In the genomic region with DNA sequence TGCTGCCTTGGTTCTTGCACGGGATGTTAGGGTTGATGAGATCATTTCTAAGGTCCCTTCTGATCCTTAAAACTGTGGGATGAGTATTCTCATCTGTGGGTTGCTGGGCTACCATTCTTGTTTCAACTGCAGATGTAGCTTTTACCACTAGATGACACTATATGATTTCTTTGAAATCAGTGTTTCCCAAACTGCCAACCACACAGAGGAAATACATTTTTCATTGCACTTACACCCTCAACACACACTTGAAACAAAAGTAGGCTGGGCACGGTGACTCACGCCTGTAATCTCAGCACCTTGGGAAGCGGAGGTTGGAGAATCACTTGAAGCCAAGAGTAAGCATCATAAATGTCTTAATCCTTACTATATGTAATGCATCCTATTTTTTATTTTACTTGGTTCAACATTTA, we compare ENCODE assay signal across 8 cellular contexts. TPM values are rescaled to one million over a fixed set of nuclear protein-coding genes. Genes with fewer than 3 reads are reported as not detected.
A peak's percentile ranks its signal among the peaks of the same experiment; 100 is the strongest.
DNase-seq lines count a peak whose midpoint lies in the region; ATAC-seq lines count a peak whose summit lies in the region.

No MANE protein-coding gene starts in this region.

- peaks cover 56% of the 10 kb centered on the region for H3K36me3 Mint-ChIP-seq in activated T-helper 17 cell treated with anti-CD3 and anti-CD28 coated beads, Interleukin-2, amount 50 U/mL, for 72 hours (ENCODE audit: low read depth)

- peaks cover 21% of the 10 kb centered on the region for H3K4me1 Mint-ChIP-seq in activated T-helper 17 cell treated with anti-CD3 and anti-CD28 coated beads, Interleukin-2, amount 50 U/mL, for 72 hours

- no peaks in the 10 kb centered on the region for H3K27me3 Mint-ChIP-seq in activated T-helper 17 cell treated with anti-CD3 and anti-CD28 coated beads, Interleukin-2, amount 50 U/mL, for 72 hours

- no peak for DNase-seq in activated CD4-positive, CD25-positive, alpha-beta regulatory T cell treated with anti-CD3 and anti-CD28 coated beads, Interleukin-2, amount 50 U/mL, for 72 hours
- DNase-seq in NCI-H2227 treated with DMSO at 0.1 percent for 48 hours (lab: John Stamatoyannopoulos, UW) (peak; percentile 49), left ventricle myocardium superior (no peak), NCI-H1048 (lab: John Stamatoyannopoulos, UW) (no peak), NCI-H2081 treated with DMSO at 0.1 percent for 48 hours (lab: John Stamatoyannopoulos, UW) (no peak)
- peak; percentile 34 to 50 for DNase-seq in stimulated activated CD4-positive, alpha-beta T cell treated with anti-CD3 and anti-CD28 coated beads, Interleukin-2, amount 100 ng/mL, for 24 hours

- peak; percentile 41 to 58 for ATAC-seq in activated CD4-positive, CD25-positive, alpha-beta regulatory T cell treated with anti-CD3 and anti-CD28 coated beads, Interleukin-2, amount 50 U/mL, for 24 hours
- peak; percentile 94 for ATAC-seq in activated T-helper 17 cell treated with anti-CD3 and anti-CD28 coated beads, Interleukin-2, amount 50 U/mL, for 72 hours (replicated peaks)
- peak; percentile 15 for ATAC-seq in left ventricle myocardium superior

- peak overlapping the region; percentile 90 for H3K27ac Mint-ChIP-seq in activated T-helper 17 cell treated with anti-CD3 and anti-CD28 coated beads, Interleukin-2, amount 50 U/mL, for 72 hours

- H3K9me3 Mint-ChIP-seq in activated T-helper 17 cell treated with anti-CD3 and anti-CD28 coated beads, Interleukin-2, amount 50 U/mL, for 72 hours = no peaks in the 10 kb centered on the region

- intact Hi-C loops in left ventricle myocardium superior (cut with micrococcal nuclease) = no loop called here

- peak overlapping the region; percentile 53 for H3K4me3 Mint-ChIP-seq in activated T-helper 17 cell treated with anti-CD3 and anti-CD28 coated beads, Interleukin-2, amount 50 U/mL, for 72 hours

RNA-seq across cellular contexts. Expression of gene LCMT1, which starts 15.3 kb away (rescaled TPM):
- total RNA-seq in activated T-helper 17 cell treated with anti-CD3 and anti-CD28 coated beads, Interleukin-2, amount 50 U/mL, for 72 hours = 10 to 100 TPM; 33.9 to 43.0 TPM
- 41.7 TPM for total RNA-seq in left ventricle myocardium superior

Comparison
In these comparisons a context has a peak if more than half of its experiments do, and no peak if none do; other contexts are left out.
1. ATAC-seq: peak in every context shown above with its lines; median percentile 94 in activated T-helper 17 cell treated with anti-CD3 and anti-CD28 coated beads, Interleukin-2, amount 50 U/mL, for 72 hours; 50 in activated CD4-positive, CD25-positive, alpha-beta regulatory T cell treated with anti-CD3 and anti-CD28 coated beads, Interleukin-2, amount 50 U/mL, for 24 hours; 15 in left ventricle myocardium superior.
2. DNase-seq: peak in NCI-H2227 treated with DMSO at 0.1 percent for 48 hours (single experiment) and stimulated activated CD4-positive, alpha-beta T cell treated with anti-CD3 and anti-CD28 coated beads, Interleukin-2, amount 100 ng/mL, for 24 hours (2 of 2); none in activated CD4-positive, CD25-positive, alpha-beta regulatory T cell treated with anti-CD3 and anti-CD28 coated beads, Interleukin-2, amount 50 U/mL, for 72 hours (single experiment), left ventricle myocardium superior (single experiment), NCI-H1048 (single experiment) and NCI-H2081 treated with DMSO at 0.1 percent for 48 hours (single experiment).